Comparison of ENCODE assay signal across 10 cellular contexts in genomic region chr18:28065031-28065792, GRCh38.
DNase-seq lines count a peak whose midpoint lies in the region; ATAC-seq and TF ChIP-seq lines count a peak whose summit lies in the region.
"Had no signal": no experiment of that assay in that cellular context is flagged by ENCODE, and none has a peak within 500 bp of the region (broad histone marks: within the 10 kb centered on the region; RNA-seq: fewer than 3 reads in every experiment).

No MANE protein-coding gene starts in this region.

- DNase-seq in GM04504 (ENCODE audit: low read depth) = peak; percentile 74
- DNase-seq in RPMI7951 (ENCODE audit: low read depth) = peak; percentile 83
- peak; percentile 73 for DNase-seq in fibroblast of villous mesenchyme (ENCODE audit: low read depth)
- no peak for DNase-seq in progenitor cell of endocrine pancreas (ENCODE audit: low spot score, unreplicated experiment)
- DNase-seq in NCI-H748 treated with DMSO at 0.1 percent for 48 hours (lab: John Stamatoyannopoulos, UW) = no peak
- no peak for DNase-seq in HPDE6-E6E7 (ENCODE audit: extremely low spot score)
- no peak for DNase-seq in stomach
- DNase-seq: NCI-H774 had no signal

- no peak for ATAC-seq in HG02870 (IDR thresholded peaks at IDR 0.05; ENCODE audit: unreplicated experiment)

- peaks cover 18% of the 10 kb centered on the region for H3K4me1 Mint-ChIP-seq in progenitor cell of endocrine pancreas (ENCODE audit: low read depth)

- H3K27me3 ChIP-seq in stomach = no peaks in the 10 kb centered on the region

- intact Hi-C loops in stomach (cut with DNase I; ENCODE audit: low total_unique reads) = no loop called here

- 47 to 61% (median 54%) methylated on average over 4 of the region's 4 CpGs for WGBS in stomach, 5 donors

- no peak for TF ChIP-seq EP300 in stomach (IDR thresholded peaks at IDR 0.05)

- no peak overlapping the region for H3K27ac ChIP-seq in stomach
- H3K27ac ChIP-seq: skin epidermis had no signal

- no peak for TF ChIP-seq CTCF in fibroblast of villous mesenchyme (IDR thresholded peaks at IDR 0.05; ENCODE audit: insufficient read depth, low read depth, low read length)
- no peak for TF ChIP-seq CTCF in progenitor cell of endocrine pancreas (IDR thresholded peaks at IDR 0.05; ENCODE audit: unreplicated experiment)
- no peak for TF ChIP-seq CTCF in stomach (IDR thresholded peaks at IDR 0.05)

- peak overlapping the region; percentile 17 for H3K27ac Mint-ChIP-seq in progenitor cell of endocrine pancreas

- no peaks in the 10 kb centered on the region for H3K9me3 ChIP-seq in stomach

- peaks cover 4% of the 10 kb centered on the region for H3K9me3 Mint-ChIP-seq in progenitor cell of endocrine pancreas (ENCODE audit: low read depth)

- H3K27me3 Mint-ChIP-seq in progenitor cell of endocrine pancreas = no peaks in the 10 kb centered on the region

- H3K4me3 ChIP-seq in fibroblast of villous mesenchyme (ENCODE audit: low read depth, low read length) (no peak overlapping the region), stomach (no peak overlapping the region)
- H3K4me3 ChIP-seq: skin epidermis had no signal

- H3K36me3 Mint-ChIP-seq in progenitor cell of endocrine pancreas (ENCODE audit: insufficient read depth) = peaks cover 15% of the 10 kb centered on the region

- H3K4me1 ChIP-seq in stomach = no peaks in the 10 kb centered on the region

- H3K4me3 Mint-ChIP-seq in progenitor cell of endocrine pancreas (ENCODE audit: low read depth) = no peak overlapping the region

- no peaks in the 10 kb centered on the region for H3K36me3 ChIP-seq in stomach

- no peak for TF ChIP-seq POLR2A in stomach (IDR thresholded peaks at IDR 0.05)

Comparison
In these comparisons a context has a peak if more than half of its experiments do, and no peak if none do; other contexts are left out.
1. DNase-seq: peak in GM04504 (single experiment), RPMI7951 (single experiment) and fibroblast of villous mesenchyme (single experiment); none in progenitor cell of endocrine pancreas (single experiment), NCI-H748 treated with DMSO at 0.1 percent for 48 hours (single experiment), HPDE6-E6E7 (single experiment) and stomach (single experiment).